Comparison of ENCODE assay signal across 21 cellular contexts in the genomic region with DNA sequence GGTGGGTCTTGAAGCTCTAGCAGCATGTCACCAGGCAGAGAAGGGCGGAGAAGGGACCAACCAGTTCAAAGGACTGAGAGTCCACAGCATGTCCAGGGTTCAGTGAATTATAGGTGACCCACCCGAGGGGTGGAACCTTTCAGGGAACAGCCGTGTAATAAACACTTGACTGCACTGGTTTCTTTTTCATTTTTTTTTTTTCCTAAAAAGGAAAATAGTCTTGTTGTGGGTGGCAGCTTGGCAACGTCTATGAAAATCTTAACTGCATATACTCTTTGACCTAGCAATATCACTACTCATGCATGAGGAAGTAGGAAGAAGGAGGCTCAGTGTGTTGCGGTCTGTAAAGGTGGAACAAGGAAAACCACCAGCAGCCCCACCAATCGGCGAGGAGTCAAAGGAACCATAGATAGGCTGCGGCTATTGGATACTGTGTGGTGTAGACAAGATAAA. TPM values are rescaled to one million over a fixed set of nuclear protein-coding genes. Genes with fewer than 3 reads are reported as not detected.
DNase-seq lines count a peak whose midpoint lies in the region; ATAC-seq, FAIRE-seq and TF ChIP-seq lines count a peak whose summit lies in the region.
"Had no signal": no experiment of that assay in that cellular context is flagged by ENCODE, and none has a peak within 500 bp of the region (broad histone marks: within the 10 kb centered on the region; RNA-seq: fewer than 3 reads in every experiment).

No MANE protein-coding gene starts in this region.

- POLR2A ChIA-PET in GM12878 (lab: Charles Lee), result interaction anchor here (0.6 to 0.8 kb wide), 2 partner anchors 8 to 262 kb away, joined by 3 to 4 read pairs; a partner anchor contains a TSS

- no TSS peak for BruUV-seq in GM12878 (replicated peaks; lab: Mats Ljungman, UMichigan)

- no peak overlapping the region for H3K4me3 ChIP-seq in GM06990 (replicated peaks; ENCODE audit: low read depth, low read length)
- H3K4me3 ChIP-seq in GM12878, result no peak overlapping the region
- H3K4me3 ChIP-seq: gastroesophageal sphincter had no signal

- H3K27me3 ChIP-seq in GM06990 (replicated peaks; ENCODE audit: control insufficient read depth, insufficient read depth, low read length), result no peaks in the 10 kb centered on the region
- H3K27me3 ChIP-seq in GM12878 (replicated peaks in 1 of 2; ENCODE audit: control insufficient read depth in 2 of 2, insufficient read depth in 2 of 2, low read length in 1 of 2), result no peaks in the 10 kb centered on the region

- H3K4me1 ChIP-seq in GM12878 (ENCODE audit: control insufficient read depth, insufficient read depth, low read length), result no peaks in the 10 kb centered on the region
- H3K4me1 ChIP-seq: gastroesophageal sphincter had no signal

- no peaks in the 10 kb centered on the region for H3K36me3 ChIP-seq in GM06990 (ENCODE audit: control insufficient read depth, insufficient read depth, low read length)
- no peaks in the 10 kb centered on the region for H3K36me3 ChIP-seq in GM12878 (ENCODE audit: control insufficient read depth in 2 of 2, insufficient read depth in 2 of 2, low read length in 1 of 2)
- H3K36me3 ChIP-seq: gastroesophageal sphincter had no signal

- H3K9me3 Mint-ChIP-seq in stimulated activated memory B cell treated with anti-CD40 and anti-IgM and Interleukin-4, amounts not matched to agents 10 μg/mL and 1 μg/mL and 100 μg/mL, for 72 hours, result peaks cover 12% of the 10 kb centered on the region
- H3K9me3 Mint-ChIP-seq: activated naive CD8-positive, alpha-beta T cell treated with anti-CD3 and anti-CD28 coated beads, Interleukin-2, amount 10 ng/mL, durations not matched to agents 7 days and 5 days had no signal

- no peak for TF ChIP-seq POLR2A in GM12878 (IDR thresholded peaks at IDR 0.05; ENCODE audit: low read depth, low read length)

- no peak for TF ChIP-seq RAD21 in GM12878 (IDR thresholded peaks at IDR 0.05; ENCODE audit: insufficient read depth, low read depth, low read length)

- H3K36me3 Mint-ChIP-seq in stimulated activated memory B cell treated with anti-CD40 and anti-IgM and Interleukin-4, amounts not matched to agents 10 μg/mL and 1 μg/mL and 100 μg/mL, for 72 hours, result no peaks in the 10 kb centered on the region
- H3K36me3 Mint-ChIP-seq: activated naive CD8-positive, alpha-beta T cell treated with anti-CD3 and anti-CD28 coated beads, Interleukin-2, amount 10 ng/mL, durations not matched to agents 7 days and 5 days had no signal

- H3K4me1 Mint-ChIP-seq in stimulated activated memory B cell treated with anti-CD40 and anti-IgM and Interleukin-4, amounts not matched to agents 10 μg/mL and 1 μg/mL and 100 μg/mL, for 72 hours, result no peaks in the 10 kb centered on the region
- H3K4me1 Mint-ChIP-seq: CD8-positive, alpha-beta memory T cell had no signal

- H2AFZ ChIP-seq in GM12878 (ENCODE audit: control insufficient read depth, low read depth, low read length), result no peak overlapping the region

- no peak overlapping the region for H3K9ac ChIP-seq in GM12878 (ENCODE audit: control insufficient read depth, insufficient read depth, low read length)

- H3K9me3 ChIP-seq in GM12878 (replicated peaks; ENCODE audit: control insufficient read depth, insufficient read depth, low read length), result no peaks in the 10 kb centered on the region; the same call in 2 of the 3 replicates

- intact Hi-C loops in GM12878 (cut with micrococcal nuclease; ENCODE audit: unreplicated experiment), result no loop called here

- H3K4me3 Mint-ChIP-seq in stimulated activated memory B cell treated with anti-CD40 and anti-IgM and Interleukin-4, amounts not matched to agents 10 μg/mL and 1 μg/mL and 100 μg/mL, for 72 hours, result no peak overlapping the region
- H3K4me3 Mint-ChIP-seq: activated naive CD8-positive, alpha-beta T cell treated with anti-CD3 and anti-CD28 coated beads, Interleukin-2, amount 10 ng/mL, durations not matched to agents 7 days and 5 days; CD8-positive, alpha-beta memory T cell had no signal

- 0 out of 4 replicates have a peak, but pooled peaks of 1 of the 2 experiments have one; percentile 12 for TF ChIP-seq EP300 in GM12878 (IDR thresholded peaks at IDR 0.05; ENCODE audit: borderline replicate concordance in 1 of 2, control insufficient read depth in 1 of 2, low read depth in 2 of 2, low read length in 2 of 2)

- no peaks in the 10 kb centered on the region for H3K79me2 ChIP-seq in GM12878 (ENCODE audit: control insufficient read depth, insufficient read depth, low read length)

- FAIRE-seq in GM12878 (lab: Jason Lieb, UNC), result no peak
- FAIRE-seq: H54 had no signal

- 4% methylated on average over 8 of the region's 8 CpGs for WGBS in GM12878 (ENCODE audit: insufficient coverage, insufficient replicate concordance, low lambda C conversion rate, missing lambda C conversion rate)

- H3K27ac Mint-ChIP-seq in stimulated activated memory B cell treated with anti-CD40 and anti-IgM and Interleukin-4, amounts not matched to agents 10 μg/mL and 1 μg/mL and 100 μg/mL, for 72 hours, result no peak overlapping the region
- H3K27ac Mint-ChIP-seq: activated naive CD8-positive, alpha-beta T cell treated with anti-CD3 and anti-CD28 coated beads, Interleukin-2, amount 10 ng/mL, durations not matched to agents 7 days and 5 days; CD8-positive, alpha-beta memory T cell had no signal

- SMC1A ChIA-PET in GM12878 (lab: Charles Lee; ENCODE audit: uncharacterized antibody, unreplicated experiment), result interaction anchor here (1.3 kb wide), 1 partner anchor 8 kb away, joined by 3 read pairs; no protein-coding TSS in a partner anchor

- H4K20me1 ChIP-seq in GM12878 (ENCODE audit: control insufficient read depth, insufficient read depth), result no peaks in the 10 kb centered on the region

- no peak overlapping the region; the same call in 1 of the 2 replicates for H3K27ac ChIP-seq in GM12878 (ENCODE audit: control insufficient read depth, insufficient read depth)
- H3K27ac ChIP-seq: gastroesophageal sphincter had no signal

- DNase-seq in GM06990 (ENCODE audit: extremely low read depth, insufficient read length) (peak; percentile 32), NOMO-1 treated with dmso at 0.1 percent for 144 hours (lab: John Stamatoyannopoulos, UW; ENCODE audit: unreplicated experiment) (peak; percentile 47), GM12878 (ENCODE audit: low read depth, low spot score) (peak; percentile 37), amniotic stem cell (lab: John Stamatoyannopoulos, UW) (no peak)
- DNase-seq in activated naive CD4-positive, alpha-beta T cell (lab: John Stamatoyannopoulos, UW), result no peak
- no peak for DNase-seq in central memory CD4-positive, alpha-beta T cell
- DNase-seq: activated CD8-positive, alpha-beta memory T cell treated with anti-CD3 and anti-CD28 coated beads for 24 hours; activated naive CD8-positive, alpha-beta T cell treated with anti-CD3 and anti-CD28 coated beads, Interleukin-2, amount 10 ng/mL, durations not matched to agents 7 days and 5 days; CD8-positive, alpha-beta memory T cell; dermis blood vessel endothelial cell; erythroblast; NCI-H1436; NCI-H774; T-helper 1 cell; trophoblast cell had no signal

- RAD21 ChIA-PET in GM12878 (lab: Charles Lee; ENCODE audit: unreplicated experiment), result interaction anchor here (2.1 to 2.3 kb wide), 2 partner anchors 9 to 12 kb away, joined by 5 to 8 read pairs; no protein-coding TSS in a partner anchor

- TF ChIP-seq CTCF in GM06990 (IDR thresholded peaks at IDR 0.05; ENCODE audit: insufficient read depth, low read length, poor library complexity, severe bottlenecking) (no peak), GM12878 (IDR thresholded peaks at IDR 0.05 in 2 of 3, conservative IDR thresholded peaks at IDR 0.05 in 1 of 3; ENCODE audit: control insufficient read depth in 2 of 3, extremely low read depth in 1 of 3, insufficient read depth in 1 of 3, low read depth in 3 of 3, low read length in 3 of 3) (no peak)

- peaks cover 14% of the 10 kb centered on the region for H3K27me3 Mint-ChIP-seq in stimulated activated memory B cell treated with anti-CD40 and anti-IgM and Interleukin-4, amounts not matched to agents 10 μg/mL and 1 μg/mL and 100 μg/mL, for 72 hours
- H3K27me3 Mint-ChIP-seq: activated naive CD8-positive, alpha-beta T cell treated with anti-CD3 and anti-CD28 coated beads, Interleukin-2, amount 10 ng/mL, durations not matched to agents 7 days and 5 days had no signal

- ATAC-seq in GM12878 (peak; percentile 91), GM18511 (IDR thresholded peaks at IDR 0.05; ENCODE audit: unreplicated experiment) (no peak)
- peak; percentile 76 for ATAC-seq in stimulated activated memory B cell treated with anti-CD40 and anti-IgM and Interleukin-4, amounts not matched to agents 10 μg/mL and 1 μg/mL and 100 μg/mL, for 72 hours
- ATAC-seq: gastroesophageal sphincter, left lobe of liver had no signal

- CTCF ChIA-PET in GM12878 (lab: Yijun Ruan, JAX), result interaction anchor here (0.6 to 1.3 kb wide), 5 partner anchors 9 to 1733 kb away, joined by 3 to 4 read pairs (median 3); no protein-coding TSS in a partner anchor

- in situ Hi-C loops in GM12878 (cut with MboI), result no loop called here

- H3K4me2 ChIP-seq in GM12878 (ENCODE audit: control insufficient read depth, insufficient read depth), result no peak overlapping the region; the same call in 1 of the 2 replicates

RNA-seq across cellular contexts. Expression of a gene that starts 13.0 kb away (rescaled TPM):
- total RNA-seq in GM12878 (2013; cell fraction: nucleolus; rRNA removed), result 0.08 TPM in 1 of 2 replicates, not detected in the other
- total RNA-seq in GM12878 (2014; rRNA removed), result 0.06 and 0.22 TPM in 2 replicates
- total RNA-seq in GM12878 (2014; rRNA removed; fragmentation: Illumina TruSeq; extraction: Trizol), result 0.05 and 0.09 TPM in 2 replicates
- 0.27 and 0.69 TPM in 2 replicates for total RNA-seq in GM12878 (2021)
- 0.07 TPM for polyA plus RNA-seq in GM12878 (2011; ENCODE audit: low read depth)
- polyA plus RNA-seq in GM12878 (2011; rRNA removed), result 0.09 and 0.19 TPM in 2 replicates
- polyA plus RNA-seq in GM12878 (2011; cell fraction: cytosol; rRNA removed), result 0.23 and 0.27 TPM in 2 replicates
- 0.19 and 0.38 TPM in 2 replicates for polyA plus RNA-seq in GM12878 (2011; cell fraction: nucleus; rRNA removed)
- 0.20 and 0.32 TPM in 2 replicates for polyA plus RNA-seq in GM12878 (2012)
- 0.12 TPM in 1 of 2 replicates, not detected in the other for polyA plus RNA-seq in GM12878 (2014; fragmentation: Illumina TruSeq; extraction: Trizol)
- not detected for polyA plus RNA-seq in GM12878 (2014; fragmentation: Nextera tagmentation; extraction: Ambion mirVana)
- polyA plus RNA-seq in GM12878 (2014; rRNA removed), result 0.23 and 0.29 TPM in 2 replicates
- polyA plus RNA-seq in GM12878 (2016; fragmentation: Nextera tagmentation; extraction: Ambion mirVana), result not detected
- 0.57 and 0.80 TPM in 2 replicates for polyA minus RNA-seq in GM12878 (2011; rRNA and poly(A)+ RNA removed)
- 0.31 TPM in 1 of 2 replicates, not detected in the other for polyA minus RNA-seq in GM12878 (2011; cell fraction: cytosol; rRNA and poly(A)+ RNA removed)
- 0.24 and 0.29 TPM in 2 replicates for polyA minus RNA-seq in GM12878 (2011; cell fraction: nucleus; rRNA and poly(A)+ RNA removed)
- total RNA-seq: activated naive CD8-positive, alpha-beta T cell treated with anti-CD3 and anti-CD28 coated beads, Interleukin-2, amount 10 ng/mL, durations not matched to agents 7 days and 5 days; CD8-positive, alpha-beta memory T cell; mononuclear cell had no signal
- polyA plus RNA-seq: CD8-positive, alpha-beta memory T cell had no signal

RNA-seq across cellular contexts. Expression of a gene that starts 27.4 kb away (rescaled TPM):
- total RNA-seq in GM12878 (2013; cell fraction: nucleolus; rRNA removed), result not detected in 2 replicates
- total RNA-seq in GM12878 (2014; rRNA removed) (not detected in 2 replicates), GM12878 (2014; rRNA removed; fragmentation: Illumina TruSeq; extraction: Trizol) (not detected in 2 replicates), GM12878 (2021) (not detected in 2 replicates)
- polyA plus RNA-seq in GM12878 (2011; ENCODE audit: low read depth), result not detected
- polyA plus RNA-seq in GM12878 (2011; rRNA removed) (0.16 TPM in 1 of 2 replicates, not detected in the other), GM12878 (2014; fragmentation: Illumina TruSeq; extraction: Trizol) (not detected in 2 replicates), GM12878 (2014; fragmentation: Nextera tagmentation; extraction: Ambion mirVana) (not detected), GM12878 (2014; rRNA removed) (not detected in 2 replicates), GM12878 (2016; fragmentation: Nextera tagmentation; extraction: Ambion mirVana) (not detected)
- 0.12 TPM in 1 of 2 replicates, not detected in the other for polyA plus RNA-seq in GM12878 (2011; cell fraction: cytosol; rRNA removed)
- not detected in 2 replicates for polyA plus RNA-seq in GM12878 (2011; cell fraction: nucleus; rRNA removed)
- polyA plus RNA-seq in GM12878 (2012), result not detected in 2 replicates
- polyA minus RNA-seq in GM12878 (2011; rRNA and poly(A)+ RNA removed), result not detected in 2 replicates
- not detected in 2 replicates for polyA minus RNA-seq in GM12878 (2011; cell fraction: cytosol; rRNA and poly(A)+ RNA removed)
- not detected in 2 replicates for polyA minus RNA-seq in GM12878 (2011; cell fraction: nucleus; rRNA and poly(A)+ RNA removed)
- total RNA-seq: activated naive CD8-positive, alpha-beta T cell treated with anti-CD3 and anti-CD28 coated beads, Interleukin-2, amount 10 ng/mL, durations not matched to agents 7 days and 5 days; CD8-positive, alpha-beta memory T cell; dermis blood vessel endothelial cell; gastroesophageal sphincter; left lobe of liver; mononuclear cell had no signal
- polyA plus RNA-seq: CD8-positive, alpha-beta memory T cell had no signal

Comparison
In these comparisons a context has a peak if more than half of its experiments do, and no peak if none do; other contexts are left out.
1. DNase-seq: peak in GM06990 (single experiment), NOMO-1 treated with dmso at 0.1 percent for 144 hours (single experiment) and GM12878 (single experiment); none in amniotic stem cell (single experiment), activated naive CD4-positive, alpha-beta T cell (0 of 4) and central memory CD4-positive, alpha-beta T cell (single experiment).